In the genomic region with DNA sequence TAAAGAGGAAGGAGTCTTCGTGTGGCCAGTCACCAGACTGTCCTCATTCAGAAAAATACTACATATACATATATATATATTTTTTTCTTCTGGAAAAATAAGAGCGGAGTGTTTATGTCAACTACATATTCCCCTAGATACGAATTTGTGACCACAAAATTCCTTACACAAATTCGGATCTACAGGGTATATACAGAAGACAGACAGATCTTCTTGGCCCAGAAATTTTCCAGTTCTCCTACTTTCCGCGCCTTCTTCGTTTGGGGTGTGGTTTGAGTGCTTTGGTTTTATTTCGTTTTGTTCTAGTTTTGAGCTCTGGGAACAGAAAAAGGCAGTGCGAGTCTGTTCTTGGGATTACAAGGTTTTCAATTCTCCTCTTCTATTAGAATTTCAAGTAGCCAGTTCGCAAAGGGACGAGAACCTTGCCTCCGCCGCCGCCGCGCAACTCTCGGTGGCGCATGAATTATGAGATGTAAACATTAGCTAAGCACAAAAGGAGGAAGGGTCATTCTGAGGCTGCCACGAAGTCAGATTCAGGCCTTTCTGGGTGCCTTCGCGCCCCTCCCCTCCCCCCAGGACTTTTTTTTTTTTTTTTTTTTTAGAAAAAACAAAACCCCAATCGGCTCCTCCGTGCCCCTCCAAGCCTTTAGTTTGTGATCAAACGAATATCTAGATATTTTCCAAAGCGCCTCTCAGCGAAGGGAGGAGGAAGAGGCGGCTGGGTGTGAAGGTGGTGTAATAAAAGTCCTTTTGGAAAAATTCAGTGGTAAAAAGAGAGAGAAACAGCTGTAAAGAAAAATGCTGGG, we compare ENCODE assay signal across 12 cellular contexts. TPM values are rescaled to one million over a fixed set of nuclear protein-coding genes. Genes with fewer than 3 reads are reported as not detected.
DNase-seq lines count a peak whose midpoint lies in the region; ATAC-seq, FAIRE-seq and TF ChIP-seq lines count a peak whose summit lies in the region.
"Had no signal": no experiment of that assay in that cellular context is flagged by ENCODE, and none has a peak within 500 bp of the region (broad histone marks: within the 10 kb centered on the region; RNA-seq: fewer than 3 reads in every experiment).

No MANE protein-coding gene starts in this region.

- peaks cover 35% of the 10 kb centered on the region for H3K4me1 Mint-ChIP-seq in Caco-2 (ENCODE audit: low read depth, unreplicated experiment)
- H3K4me1 Mint-ChIP-seq in dendritic cell treated with granulocyte-macrophage colony-stimulating factor and Interleukin-4, amounts not matched to agents 40 ng/mL and 50 ng/mL, for 4 days (ENCODE audit: low read depth) = peaks cover 60% of the 10 kb centered on the region
- peaks cover 38 to 39% of the 10 kb centered on the region in 2 donors for H3K4me1 Mint-ChIP-seq in natural killer cell treated with Interleukin-12 subunit alpha and Interleukin-12 subunit beta and Interleukin-15 and Interleukin-18, amount 100 ng/mL, for 72 hours (ENCODE audit: low read depth in 2 of 2)

- no peaks in the 10 kb centered on the region for H3K9me3 Mint-ChIP-seq in Caco-2 (ENCODE audit: unreplicated experiment)
- no peaks in the 10 kb centered on the region for H3K9me3 Mint-ChIP-seq in dendritic cell treated with granulocyte-macrophage colony-stimulating factor and Interleukin-4, amounts not matched to agents 40 ng/mL and 50 ng/mL, for 4 days
- no peaks in the 10 kb centered on the region for H3K9me3 Mint-ChIP-seq in natural killer cell treated with Interleukin-12 subunit alpha and Interleukin-12 subunit beta and Interleukin-15 and Interleukin-18, amount 100 ng/mL, for 72 hours

- TF ChIP-seq CTCF in Caco-2 (IDR thresholded peaks at IDR 0.05; ENCODE audit: insufficient read depth in 1 of 2, low read depth in 1 of 2, low read length in 1 of 2, severe bottlenecking in 1 of 2, unreplicated experiment in 1 of 2) (no peak), pancreas (IDR thresholded peaks at IDR 0.05) (no peak)

- H3K9me3 ChIP-seq in Caco-2 (no peaks in the 10 kb centered on the region), pancreas (no peaks in the 10 kb centered on the region)

- peaks cover 19% of the 10 kb centered on the region for H3K27me3 Mint-ChIP-seq in Caco-2 (ENCODE audit: insufficient read depth, unreplicated experiment)
- peaks cover 95% of the 10 kb centered on the region for H3K27me3 Mint-ChIP-seq in dendritic cell treated with granulocyte-macrophage colony-stimulating factor and Interleukin-4, amounts not matched to agents 40 ng/mL and 50 ng/mL, for 4 days
- H3K27me3 Mint-ChIP-seq in natural killer cell treated with Interleukin-12 subunit alpha and Interleukin-12 subunit beta and Interleukin-15 and Interleukin-18, amount 100 ng/mL, for 72 hours = peaks cover 12 to 26% of the 10 kb centered on the region in 2 donors

- DNase-seq in Caco-2 = peak in 1 of 2 experiments; percentile 58
- peak; percentile 42 for DNase-seq in NCI-H2029 treated with DMSO at 0.1 percent for 48 hours (lab: John Stamatoyannopoulos, UW)
- DNase-seq in natural killer cell treated with Interleukin-12 subunit alpha and Interleukin-12 subunit beta and Interleukin-15 and Interleukin-18, amount 100 ng/mL, for 72 hours (ENCODE audit: low spot score) = no peak
- DNase-seq in central memory CD4-positive, alpha-beta T cell = no peak
- no peak for DNase-seq in pancreas
- no peak for DNase-seq in UCSD-AML1 (lab: John Stamatoyannopoulos, UW; ENCODE audit: unreplicated experiment)
- DNase-seq in substantia nigra (lab: John Stamatoyannopoulos, UW) = no peak
- DNase-seq: NCI-H510A had no signal

- CTCF ChIA-PET in Caco-2 (lab: Charles Lee) = interaction anchor here (0.6 to 1.6 kb wide), 8 partner anchors 9 to 555 kb away, joined by 3 to 7 read pairs (median 4); no protein-coding TSS in a partner anchor

- H3K4me1 ChIP-seq in Caco-2 (peaks cover 35% of the 10 kb centered on the region), pancreas (peaks cover 0 to 6% (median 4%) of the 10 kb centered on the region in 3 donors)

- H3K36me3 Mint-ChIP-seq in Caco-2 (ENCODE audit: insufficient read depth, unreplicated experiment) = peaks cover 4% of the 10 kb centered on the region
- H3K36me3 Mint-ChIP-seq in dendritic cell treated with granulocyte-macrophage colony-stimulating factor and Interleukin-4, amounts not matched to agents 40 ng/mL and 50 ng/mL, for 4 days (ENCODE audit: low read depth) = no peaks in the 10 kb centered on the region
- no peaks in the 10 kb centered on the region for H3K36me3 Mint-ChIP-seq in natural killer cell treated with Interleukin-12 subunit alpha and Interleukin-12 subunit beta and Interleukin-15 and Interleukin-18, amount 100 ng/mL, for 72 hours

- H3K4me3 Mint-ChIP-seq in Caco-2 (ENCODE audit: unreplicated experiment) = peak overlapping the region; percentile 88
- H3K4me3 Mint-ChIP-seq in dendritic cell treated with granulocyte-macrophage colony-stimulating factor and Interleukin-4, amounts not matched to agents 40 ng/mL and 50 ng/mL, for 4 days = peak overlapping the region; percentile 60
- H3K4me3 Mint-ChIP-seq in natural killer cell treated with Interleukin-12 subunit alpha and Interleukin-12 subunit beta and Interleukin-15 and Interleukin-18, amount 100 ng/mL, for 72 hours = peak overlapping the region; percentile 93

- WGBS in pancreas, 2 donors = 16 to 20% methylated on average over 27 of the region's 27 CpGs

- H3K4me3 ChIP-seq in Caco-2 (ENCODE audit: low read depth, low read length) (peak overlapping the region; percentile 15; the same call in 1 of the 2 replicates), pancreas (no peak overlapping the region)

- H3K27ac Mint-ChIP-seq in Caco-2 (ENCODE audit: unreplicated experiment) = no peak overlapping the region
- H3K27ac Mint-ChIP-seq in dendritic cell treated with granulocyte-macrophage colony-stimulating factor and Interleukin-4, amounts not matched to agents 40 ng/mL and 50 ng/mL, for 4 days = no peak overlapping the region
- peak overlapping the region; percentile 55 to 84 for H3K27ac Mint-ChIP-seq in natural killer cell treated with Interleukin-12 subunit alpha and Interleukin-12 subunit beta and Interleukin-15 and Interleukin-18, amount 100 ng/mL, for 72 hours

- peaks cover 2% of the 10 kb centered on the region for H3K27me3 ChIP-seq in Caco-2 (replicated peaks; ENCODE audit: control insufficient read depth, insufficient read depth, low read length)
- peaks cover 0 to 86% (median 13%) of the 10 kb centered on the region in 4 donors for H3K27me3 ChIP-seq in pancreas

- intact Hi-C loops in Caco-2 (cut with micrococcal nuclease; ENCODE audit: unreplicated experiment) (no loop called here), pancreas (cut with DNase I) (no loop called here)
- intact Hi-C loops in dendritic cell treated with granulocyte-macrophage colony-stimulating factor and Interleukin-4, amounts not matched to agents 40 ng/mL and 50 ng/mL, for 4 days (cut with micrococcal nuclease) = no loop called here

- FAIRE-seq in pancreas (lab: Jason Lieb, UNC) = no peak
- FAIRE-seq: colon, TTC549 had no signal

- POLR2A ChIA-PET in Caco-2 (lab: Charles Lee) = interaction anchor here (0.7 kb wide), 2 partner anchors 8 to 348 kb away, joined by 4 to 9 read pairs; no protein-coding TSS in a partner anchor

- H3K27ac ChIP-seq in pancreas (peak overlapping the region in 2 of 4 donors; percentile 13 to 64), substantia nigra (ENCODE audit: low read depth, low read length, poor library complexity, severe bottlenecking) (no peak overlapping the region)

- ATAC-seq in natural killer cell treated with Interleukin-12 subunit alpha and Interleukin-12 subunit beta and Interleukin-15 and Interleukin-18, amount 100 ng/mL, for 72 hours = no peak
- no peak for ATAC-seq in pancreas

- no peaks in the 10 kb centered on the region for H3K36me3 ChIP-seq in Caco-2 (ENCODE audit: control insufficient read depth, insufficient read depth, low read length)
- H3K36me3 ChIP-seq in pancreas = no peaks in the 10 kb centered on the region

- no TSS peak for BruUV-seq in Caco-2 (replicated peaks; lab: Mats Ljungman, UMichigan)

RNA-seq across cellular contexts. Expression of a gene that starts 1.8 kb away (rescaled TPM):
- 3.4 and 3.9 TPM in 2 replicates for total RNA-seq in Caco-2 (2022)
- total RNA-seq in natural killer cell treated with Interleukin-12 subunit alpha and Interleukin-12 subunit beta and Interleukin-15 and Interleukin-18, amount 100 ng/mL, for 72 hours = 1 to 10 TPM; 6.9 to 8.2 TPM
- total RNA-seq in pancreas = 1 to 10 TPM in 1 of 6 donors, under 1 TPM in 5; 0.22 to 2.5 (median 0.57) TPM
- polyA plus RNA-seq in pancreas = under 1 TPM; 0.89 to 0.91 TPM

RNA-seq across cellular contexts. Expression of a gene that starts 10.1 kb away (rescaled TPM):
- total RNA-seq in Caco-2 (2022) = 7.2 and 10.1 TPM in 2 replicates
- total RNA-seq in natural killer cell treated with Interleukin-12 subunit alpha and Interleukin-12 subunit beta and Interleukin-15 and Interleukin-18, amount 100 ng/mL, for 72 hours = 10 to 100 TPM in 1 of 2 donors, 1 to 10 TPM in 1; 9.0 to 15.4 TPM
- total RNA-seq in pancreas = 1 to 10 TPM; 1.1 to 5.6 (median 1.6) TPM
- 1 to 10 TPM; 3.3 to 5.6 TPM for polyA plus RNA-seq in pancreas

RNA-seq across cellular contexts. Expression of a gene that starts 13.6 kb away (rescaled TPM):
- total RNA-seq in Caco-2 (2022) = not detected in 2 replicates
- under 1 TPM in 1 of 2 donors, not detected in 1; 0.70 TPM for total RNA-seq in natural killer cell treated with Interleukin-12 subunit alpha and Interleukin-12 subunit beta and Interleukin-15 and Interleukin-18, amount 100 ng/mL, for 72 hours
- under 1 TPM; 0.19 to 0.90 (median 0.26) TPM for total RNA-seq in pancreas
- 1 to 10 TPM in 1 of 2 donors, under 1 TPM in 1; 0.80 to 1.0 TPM for polyA plus RNA-seq in pancreas
- total RNA-seq: lung microvascular endothelial cell had no signal

RNA-seq across cellular contexts. Expression of a gene that starts 24.8 kb away (rescaled TPM):
- 1.8 and 1.9 TPM in 2 replicates for total RNA-seq in Caco-2 (2022)
- total RNA-seq in natural killer cell treated with Interleukin-12 subunit alpha and Interleukin-12 subunit beta and Interleukin-15 and Interleukin-18, amount 100 ng/mL, for 72 hours = 1 to 10 TPM; 1.9 to 2.2 TPM
- total RNA-seq in pancreas = 1 to 10 TPM in 1 of 6 donors, under 1 TPM in 5; 0.12 to 1.2 (median 0.42) TPM
- polyA plus RNA-seq in pancreas = 1 to 10 TPM; 1.8 TPM

RNA-seq across cellular contexts. Expression of a gene that starts 30.9 kb away (rescaled TPM):
- total RNA-seq in Caco-2 (2022) = 23.7 and 28.2 TPM in 2 replicates
- 1 to 10 TPM; 1.1 to 2.7 TPM for total RNA-seq in natural killer cell treated with Interleukin-12 subunit alpha and Interleukin-12 subunit beta and Interleukin-15 and Interleukin-18, amount 100 ng/mL, for 72 hours
- total RNA-seq in pancreas = under 1 TPM in 4 of 6 donors, not detected in 2; 0.35 to 0.94 (median 0.41) TPM
- polyA plus RNA-seq in pancreas = 1 to 10 TPM; 1.1 to 1.3 TPM

Comparison
In these comparisons a context has a peak if more than half of its experiments do, and no peak if none do; other contexts are left out.
1. H3K27ac Mint-ChIP-seq: peak in natural killer cell treated with Interleukin-12 subunit alpha and Interleukin-12 subunit beta and Interleukin-15 and Interleukin-18, amount 100 ng/mL, for 72 hours (2 of 2); none in Caco-2 (single experiment) and dendritic cell treated with granulocyte-macrophage colony-stimulating factor and Interleukin-4, amounts not matched to agents 40 ng/mL and 50 ng/mL, for 4 days (single experiment).
2. Peak in every context shown above with its lines, with median percentiles within 50 percentile points of each other: H3K4me3 Mint-ChIP-seq.